Comparison of ENCODE assay signal across 9 cellular contexts in the genomic region with DNA sequence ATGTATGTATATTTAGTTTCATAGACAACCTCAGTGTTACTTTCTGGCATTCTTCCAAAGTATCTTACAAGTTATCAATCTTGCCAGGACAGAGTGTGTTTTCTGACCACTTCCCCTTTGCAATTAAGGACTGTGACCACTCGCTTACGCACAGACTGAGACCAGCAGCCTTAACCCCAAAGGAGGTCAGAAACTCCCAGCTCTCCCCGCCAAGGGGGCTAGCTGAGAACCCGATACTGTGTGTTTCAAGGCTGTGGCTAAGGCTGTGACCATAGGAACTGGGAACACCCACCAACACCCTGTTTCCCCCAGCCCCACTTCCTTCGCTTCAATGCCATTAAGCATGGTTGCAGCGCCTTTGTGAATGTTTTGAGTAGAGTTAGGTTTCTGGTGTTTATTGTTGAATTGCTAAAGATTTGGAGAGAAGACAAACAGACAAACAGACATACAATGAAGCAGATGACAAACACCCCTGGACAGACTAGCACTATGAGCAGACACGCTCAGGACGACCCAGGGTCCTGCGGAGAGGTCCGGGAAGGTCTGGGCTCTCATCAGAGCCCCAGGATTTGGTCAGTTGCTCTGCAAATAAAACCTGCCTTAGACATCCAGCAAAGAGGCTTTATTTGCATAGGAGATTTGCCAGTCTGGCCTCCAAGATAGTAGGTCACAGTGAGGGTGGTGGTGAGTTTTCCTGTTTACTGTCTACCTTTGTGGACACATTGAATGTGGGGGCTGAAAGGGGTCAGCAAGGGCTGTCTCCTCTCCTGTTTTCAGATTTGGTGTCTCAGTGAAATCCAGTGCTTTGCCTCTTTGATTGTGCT. TPM values are rescaled to one million over a fixed set of nuclear protein-coding genes. Genes with fewer than 3 reads are reported as not detected.
A peak's percentile ranks its signal among the peaks of the same experiment; 100 is the strongest.
DNase-seq lines count a peak whose midpoint lies in the region; ATAC-seq and TF ChIP-seq lines count a peak whose summit lies in the region.
"Had no signal": no experiment of that assay in that cellular context is flagged by ENCODE, and none has a peak within 500 bp of the region (broad histone marks: within the 10 kb centered on the region; RNA-seq: fewer than 3 reads in every experiment).

No MANE protein-coding gene starts in this region.

- peak; percentile 53 to 87 for DNase-seq in NOMO-1 (lab: John Stamatoyannopoulos, UW; ENCODE audit: unreplicated experiment in 2 of 2)
- DNase-seq in left ventricle myocardium superior, result no peak
- no peak for DNase-seq in glutamatergic neuron
- DNase-seq in NCI-H226, result no peak
- no peak for DNase-seq in SHP77 (lab: John Stamatoyannopoulos, UW)
- no peak for DNase-seq in NCI-H187 treated with DMSO at 0.1 percent for 48 hours (lab: John Stamatoyannopoulos, UW)
- DNase-seq: pancreas had no signal

- no peak for TF ChIP-seq CTCF in glutamatergic neuron (IDR thresholded peaks at IDR 0.05; ENCODE audit: partially characterized antibody, unreplicated experiment)

- ATAC-seq in GM18511 (IDR thresholded peaks at IDR 0.05; ENCODE audit: unreplicated experiment), result peak; percentile 98
- ATAC-seq in HG02642 (IDR thresholded peaks at IDR 0.05; ENCODE audit: poor library complexity, unreplicated experiment), result peak; percentile 93
- peak; percentile 32 for ATAC-seq in left ventricle myocardium superior

- no peak overlapping the region for H3K4me3 Mint-ChIP-seq in glutamatergic neuron (ENCODE audit: unreplicated experiment)

- no peaks in the 10 kb centered on the region for H3K36me3 Mint-ChIP-seq in glutamatergic neuron (ENCODE audit: unreplicated experiment)

- H3K27me3 Mint-ChIP-seq in glutamatergic neuron (ENCODE audit: unreplicated experiment), result peaks cover 2% of the 10 kb centered on the region

- no peak overlapping the region for H3K27ac Mint-ChIP-seq in glutamatergic neuron (ENCODE audit: unreplicated experiment)

- H3K4me1 Mint-ChIP-seq in glutamatergic neuron (ENCODE audit: low read depth, unreplicated experiment), result no peaks in the 10 kb centered on the region

- no peaks in the 10 kb centered on the region for H3K9me3 Mint-ChIP-seq in glutamatergic neuron (ENCODE audit: unreplicated experiment)

- intact Hi-C loops in left ventricle myocardium superior (cut with micrococcal nuclease), result no loop called here

RNA-seq across cellular contexts. Expression of a gene that starts 25.0 kb away (rescaled TPM):
- not detected for total RNA-seq in left ventricle myocardium superior
- not detected for total RNA-seq in glutamatergic neuron (ENCODE audit: unreplicated experiment)

Comparison
In these comparisons a context has a peak if more than half of its experiments do, and no peak if none do; other contexts are left out.
1. ATAC-seq: peak in every context shown above with its lines; median percentile 98 in GM18511; 93 in HG02642; 32 in left ventricle myocardium superior.
2. DNase-seq: peak in NOMO-1 (2 of 2); none in left ventricle myocardium superior (single experiment), glutamatergic neuron (single experiment), NCI-H226 (single experiment), SHP77 (0 of 2) and NCI-H187 treated with DMSO at 0.1 percent for 48 hours (single experiment).